Comparison of ENCODE assay signal across 9 cellular contexts in the genomic region with DNA sequence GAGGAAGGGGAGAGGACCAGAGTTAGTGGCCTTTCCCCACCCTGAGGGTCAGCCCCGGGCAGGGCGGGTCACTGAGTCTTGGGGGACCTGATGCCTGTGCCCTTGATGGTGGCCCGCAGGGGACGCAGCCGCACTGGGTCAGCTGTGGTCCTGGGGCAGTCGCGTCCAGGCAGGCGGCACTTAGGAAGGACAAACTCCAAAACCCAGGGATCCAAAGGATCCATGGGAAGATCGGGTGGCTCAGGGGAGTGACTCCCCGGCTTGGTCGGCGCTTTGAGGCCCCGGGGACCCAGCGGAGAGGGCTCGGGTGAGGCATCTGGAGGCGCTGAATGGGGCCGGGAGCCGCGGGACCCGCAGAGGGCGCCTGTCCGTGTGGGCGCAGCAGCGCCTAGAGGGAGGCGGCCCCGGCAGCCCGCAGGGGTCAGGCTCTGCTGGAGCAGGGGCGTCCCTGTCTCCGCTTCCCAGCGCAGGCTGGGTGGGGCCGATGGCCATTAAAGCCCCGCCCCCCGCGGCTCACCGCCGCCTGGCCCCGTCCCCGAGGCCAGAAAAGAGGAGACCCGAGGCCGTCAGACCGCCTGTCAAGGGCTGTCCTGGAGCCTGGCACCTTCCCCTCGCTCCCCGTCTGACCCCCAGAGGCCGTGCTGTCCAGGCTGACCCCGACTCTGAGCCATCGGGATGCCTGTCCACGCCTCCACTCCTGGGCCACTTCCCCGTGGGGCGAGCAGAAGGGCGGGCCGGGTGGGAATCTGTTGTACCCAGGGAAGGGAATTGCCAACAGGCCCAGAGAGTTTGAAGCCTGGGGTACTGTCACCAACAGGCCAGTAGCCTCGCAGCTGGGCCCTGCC. TPM values are rescaled to one million over a fixed set of nuclear protein-coding genes. Genes with fewer than 3 reads are reported as not detected.
DNase-seq lines count a peak whose midpoint lies in the region; ATAC-seq, FAIRE-seq and TF ChIP-seq lines count a peak whose summit lies in the region.
"Had no signal": no experiment of that assay in that cellular context is flagged by ENCODE, and none has a peak within 500 bp of the region (broad histone marks: within the 10 kb centered on the region; RNA-seq: fewer than 3 reads in every experiment).

No MANE protein-coding gene starts in this region.

- no peaks in the 10 kb centered on the region for H3K27me3 ChIP-seq in astrocyte (ENCODE audit: insufficient read depth, low read length)

- H3K9ac ChIP-seq in astrocyte (ENCODE audit: low read length), result no peak overlapping the region

- no peaks in the 10 kb centered on the region for H3K79me2 ChIP-seq in astrocyte (ENCODE audit: insufficient read depth, low read length)

- H3K4me1 Mint-ChIP-seq in astrocyte (ENCODE audit: low read depth, unreplicated experiment), result peaks cover 7% of the 10 kb centered on the region

- in situ Hi-C loops in ACHN (cut with HindIII; ENCODE audit: low pct_ligation_motif_present, low pct_unique_long_range_greater_than_20kb, low sequenced_read_pairs), result no loop called here

- H3K9me3 Mint-ChIP-seq in astrocyte (ENCODE audit: unreplicated experiment), result no peaks in the 10 kb centered on the region

- ATAC-seq in HG02981 (IDR thresholded peaks at IDR 0.05; ENCODE audit: unreplicated experiment) (peak; percentile 64), GM18519 (IDR thresholded peaks at IDR 0.05; ENCODE audit: low FRiP score, unreplicated experiment) (no peak)

- H3K36me3 ChIP-seq in astrocyte (ENCODE audit: insufficient read depth, low read length), result no peaks in the 10 kb centered on the region

- H3K4me2 ChIP-seq in astrocyte (ENCODE audit: low read length), result peak overlapping the region; percentile 62

- no peak overlapping the region for H3K27ac ChIP-seq in astrocyte (ENCODE audit: low read depth, low read length)

- no peak overlapping the region for H3K4me3 ChIP-seq in astrocyte (ENCODE audit: insufficient read depth, low read depth, low read length)

- no peak overlapping the region for H3K27ac Mint-ChIP-seq in astrocyte (ENCODE audit: unreplicated experiment)

- H4K20me1 ChIP-seq in astrocyte (ENCODE audit: insufficient read depth, low read length), result no peaks in the 10 kb centered on the region

- no peak overlapping the region for H3K4me3 Mint-ChIP-seq in astrocyte (ENCODE audit: unreplicated experiment)

- peaks cover 9% of the 10 kb centered on the region for H3K4me1 ChIP-seq in astrocyte (ENCODE audit: insufficient read depth, low read length)

- H3K36me3 Mint-ChIP-seq in astrocyte (ENCODE audit: low read depth, unreplicated experiment), result no peaks in the 10 kb centered on the region

- TF ChIP-seq CTCF in astrocyte (IDR thresholded peaks at IDR 0.05; ENCODE audit: insufficient read depth, low read depth, low read length), result no peak

- H3K27me3 Mint-ChIP-seq in astrocyte (ENCODE audit: low read depth, unreplicated experiment), result peaks cover 7% of the 10 kb centered on the region

- DNase-seq in ACHN, result peak; percentile 66
- DNase-seq in astrocyte (ENCODE audit: low read depth), result no peak
- peak; percentile 92 for DNase-seq in iPS-NIHi7 (ENCODE audit: extremely low spot score)
- peak; percentile 32 for DNase-seq in stimulated activated CD4-positive, alpha-beta T cell treated with anti-CD3 and anti-CD28 coated beads, Interleukin-12 subunit alpha, Interleukin-12 subunit beta, amount 100 ng/mL, for 4 hours
- no peak for DNase-seq in stimulated activated naive CD4-positive, alpha-beta T cell treated with Interleukin-2 at 50 U/mL for 16 hours (lab: John Stamatoyannopoulos, UW)
- no peak for DNase-seq in Kasumi-1 (lab: John Stamatoyannopoulos, UW)

- H2AFZ ChIP-seq in astrocyte (ENCODE audit: low read depth, low read length), result peak overlapping the region; percentile 67

- H3K9me3 ChIP-seq in astrocyte (ENCODE audit: insufficient read depth, low read depth, low read length), result no peaks in the 10 kb centered on the region

- no peak for FAIRE-seq in astrocyte (lab: Jason Lieb, UNC)

RNA-seq across cellular contexts. Expression of a gene that starts 17.4 kb away (rescaled TPM):
- not detected in 2 replicates for total RNA-seq in astrocyte
- total RNA-seq: activated CD8-positive, alpha-beta memory T cell treated with anti-CD3 and anti-CD28 coated beads for 36 hours had no signal

RNA-seq across cellular contexts. Expression of a gene that starts 18.8 kb away (rescaled TPM):
- total RNA-seq in astrocyte, result 35.4 and 36.2 TPM in 2 replicates

RNA-seq across cellular contexts. Expression of a gene that starts 27.8 kb away (rescaled TPM):
- total RNA-seq in astrocyte, result 31.7 and 33.6 TPM in 2 replicates

RNA-seq across cellular contexts. Expression of a gene that starts 40.0 kb away (rescaled TPM):
- 3.7 and 4.6 TPM in 2 replicates for total RNA-seq in astrocyte

RNA-seq across cellular contexts. Expression of a gene that starts 52.6 kb away (rescaled TPM):
- 25.4 and 29.8 TPM in 2 replicates for total RNA-seq in astrocyte

Comparison
In these comparisons a context has a peak if more than half of its experiments do, and no peak if none do; other contexts are left out.
1. DNase-seq: peak in ACHN (single experiment), iPS-NIHi7 (single experiment) and stimulated activated CD4-positive, alpha-beta T cell treated with anti-CD3 and anti-CD28 coated beads, Interleukin-12 subunit alpha, Interleukin-12 subunit beta, amount 100 ng/mL, for 4 hours (single experiment); none in astrocyte (single experiment), stimulated activated naive CD4-positive, alpha-beta T cell treated with Interleukin-2 at 50 U/mL for 16 hours (single experiment) and Kasumi-1 (0 of 2).